15 cellular contexts compared by ENCODE assay signal in the genomic region with DNA sequence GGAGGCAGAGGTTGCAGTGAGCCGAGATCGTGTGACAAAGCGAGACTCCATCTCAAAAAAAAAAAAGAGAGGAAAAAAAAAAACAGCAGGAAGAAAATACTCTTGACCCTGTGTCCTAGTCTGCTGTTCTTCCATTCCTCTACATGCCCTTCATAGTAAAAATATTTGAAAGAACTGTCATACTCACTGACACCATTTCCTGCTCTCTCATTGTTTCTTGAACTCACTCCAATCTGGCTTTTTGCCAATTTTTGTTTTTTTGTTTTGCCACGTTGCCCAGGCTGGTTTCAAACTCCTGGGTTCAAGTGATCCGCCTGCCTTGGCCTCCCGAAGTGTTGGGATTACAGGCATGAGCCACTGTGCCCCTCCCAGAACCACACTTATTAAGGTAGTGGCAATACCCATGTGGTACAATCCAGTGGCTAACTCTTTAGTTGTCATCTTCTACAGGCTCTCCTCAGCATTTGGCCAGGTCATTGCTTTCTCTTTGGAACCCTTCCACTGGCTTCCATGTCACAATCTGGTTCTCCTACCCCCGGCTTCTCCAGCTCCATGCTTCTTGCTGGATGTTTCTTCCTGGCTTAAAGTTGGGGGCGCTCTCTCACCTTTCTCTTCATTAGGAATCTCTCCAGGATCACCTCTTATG. TPM values are rescaled to one million over a fixed set of nuclear protein-coding genes. Genes with fewer than 3 reads are reported as not detected.
DNase-seq lines count a peak whose midpoint lies in the region; ATAC-seq, FAIRE-seq and TF ChIP-seq lines count a peak whose summit lies in the region.
"Had no signal": no experiment of that assay in that cellular context is flagged by ENCODE, and none has a peak within 500 bp of the region (broad histone marks: within the 10 kb centered on the region; RNA-seq: fewer than 3 reads in every experiment).

No MANE protein-coding gene starts in this region.

- H3K4me1 Mint-ChIP-seq in progenitor cell of endocrine pancreas (ENCODE audit: low read depth) (peaks cover 2% of the 10 kb centered on the region), mesothelial cell of epicardium (no peaks in the 10 kb centered on the region)

- H3K36me3 Mint-ChIP-seq in progenitor cell of endocrine pancreas (ENCODE audit: insufficient read depth) (peaks cover 6% of the 10 kb centered on the region), mesothelial cell of epicardium (peaks cover 18% of the 10 kb centered on the region)

- H3K4me1 ChIP-seq in keratinocyte (ENCODE audit: control insufficient read depth, extremely low read depth, insufficient read depth, low read length), result peaks cover 27% of the 10 kb centered on the region
- H3K4me1 ChIP-seq in HAP-1, result peaks cover 4% of the 10 kb centered on the region; the same call in 1 of the 2 replicates
- H3K4me1 ChIP-seq: parathyroid adenoma had no signal

- H3K9me3 ChIP-seq in keratinocyte (ENCODE audit: control insufficient read depth, low read depth, low read length) (peaks cover 3% of the 10 kb centered on the region), HAP-1 (peaks cover 17% of the 10 kb centered on the region)

- no peaks in the 10 kb centered on the region for H3K79me2 ChIP-seq in keratinocyte (ENCODE audit: control insufficient read depth, insufficient read depth, low read length)
- H3K79me2 ChIP-seq: parathyroid adenoma had no signal

- TF ChIP-seq EP300 in Ishikawa (IDR thresholded peaks at IDR 0.05; ENCODE audit: borderline replicate concordance), result no peak

- no peak for ATAC-seq in GM18498 (IDR thresholded peaks at IDR 0.05; ENCODE audit: unreplicated experiment)
- ATAC-seq: left lobe of liver had no signal

- TF ChIP-seq RAD21 in Ishikawa (IDR thresholded peaks at IDR 0.05; ENCODE audit: low read depth), result no peak

- H3K9me3 Mint-ChIP-seq in progenitor cell of endocrine pancreas (ENCODE audit: low read depth) (peaks cover 15% of the 10 kb centered on the region), mesothelial cell of epicardium (peaks cover 19% of the 10 kb centered on the region)

- H3K27ac ChIP-seq in keratinocyte (ENCODE audit: control insufficient read depth, insufficient read depth, low read length), result no peak overlapping the region
- H3K27ac ChIP-seq: parathyroid adenoma, upper lobe of left lung had no signal

- H3K36me3 ChIP-seq in keratinocyte (ENCODE audit: control insufficient read depth in 2 of 2, extremely low read depth in 1 of 2, insufficient read depth in 2 of 2, low read length in 2 of 2), result no peaks in the 10 kb centered on the region
- H3K36me3 ChIP-seq in HAP-1 (replicated peaks), result no peaks in the 10 kb centered on the region
- H3K36me3 ChIP-seq: upper lobe of left lung had no signal

- H4K20me1 ChIP-seq in keratinocyte (ENCODE audit: control insufficient read depth, extremely low read depth, insufficient read depth, low read length), result no peaks in the 10 kb centered on the region

- H3K4me3 Mint-ChIP-seq in progenitor cell of endocrine pancreas (ENCODE audit: low read depth) (no peak overlapping the region), mesothelial cell of epicardium (no peak overlapping the region)
- H3K4me3 Mint-ChIP-seq: CD4-positive, CD25-positive, alpha-beta regulatory T cell; endodermal cell had no signal

- in situ Hi-C loops in ACHN (cut with HindIII; ENCODE audit: low pct_ligation_motif_present, low pct_unique_long_range_greater_than_20kb, low sequenced_read_pairs) (no loop called here), HAP-1 (cut with MboI; ENCODE audit: low sequenced_read_pairs) (no loop called here)

- no peaks in the 10 kb centered on the region for H3K9me1 ChIP-seq in keratinocyte (ENCODE audit: control insufficient read depth, extremely low read depth, insufficient read depth, low read length)

- no peak for TF ChIP-seq CTCF in cardiac fibroblast (IDR thresholded peaks at IDR 0.05; ENCODE audit: low read depth, low read length)
- TF ChIP-seq CTCF in keratinocyte (optimal IDR thresholded peaks at IDR 0.05 in 1 of 3, IDR thresholded peaks at IDR 0.05 in 1 of 3, conservative IDR thresholded peaks at IDR 0.05 in 1 of 3; ENCODE audit: extremely low read depth in 1 of 3, insufficient read depth in 2 of 3, low read length in 3 of 3), result no peak
- no peak for TF ChIP-seq CTCF in progenitor cell of endocrine pancreas (IDR thresholded peaks at IDR 0.05; ENCODE audit: unreplicated experiment)
- TF ChIP-seq CTCF in mesothelial cell of epicardium (IDR thresholded peaks at IDR 0.05; ENCODE audit: unreplicated experiment), result no peak

- no peak overlapping the region for H3K27ac Mint-ChIP-seq in progenitor cell of endocrine pancreas
- no peak overlapping the region for H3K27ac Mint-ChIP-seq in mesothelial cell of epicardium
- H3K27ac Mint-ChIP-seq: CD4-positive, CD25-positive, alpha-beta regulatory T cell; endodermal cell had no signal

- no peak overlapping the region for H3K9ac ChIP-seq in keratinocyte (ENCODE audit: control insufficient read depth, extremely low read depth, insufficient read depth, low read length)
- H3K9ac ChIP-seq: parathyroid adenoma had no signal

- H3K27me3 ChIP-seq in keratinocyte (ENCODE audit: control insufficient read depth, extremely low read depth, insufficient read depth, low read length) (no peaks in the 10 kb centered on the region), HAP-1 (ENCODE audit: low read depth) (no peaks in the 10 kb centered on the region)
- H3K27me3 ChIP-seq: upper lobe of left lung had no signal

- peak; percentile 53 for DNase-seq in ACHN
- DNase-seq in cardiac fibroblast (ENCODE audit: low read depth in 2 of 2), result peak; percentile 85 to 92
- DNase-seq in keratinocyte (ENCODE audit: low read depth, low spot score), result no peak
- no peak for DNase-seq in HAP-1 (ENCODE audit: low spot score in 2 of 2)
- no peak for DNase-seq in progenitor cell of endocrine pancreas (ENCODE audit: low spot score, unreplicated experiment)
- no peak for DNase-seq in mesothelial cell of epicardium (ENCODE audit: low spot score in 2 of 2, unreplicated experiment in 2 of 2)
- DNase-seq: activated CD4-positive, alpha-beta T cell treated with anti-CD3 and anti-CD28 coated beads for 4 hours; CD4-positive, CD25-positive, alpha-beta regulatory T cell; endodermal cell; NCI-H2171; upper lobe of left lung had no signal

- H3K27me3 Mint-ChIP-seq in progenitor cell of endocrine pancreas, result no peaks in the 10 kb centered on the region
- H3K27me3 Mint-ChIP-seq in mesothelial cell of epicardium (ENCODE audit: low read depth), result no peaks in the 10 kb centered on the region

- H3K4me3 ChIP-seq in cardiac fibroblast (replicated peaks in 1 of 2; ENCODE audit: low read depth in 2 of 2, low read length in 2 of 2) (no peak overlapping the region), keratinocyte (ENCODE audit: control insufficient read depth in 2 of 3, extremely low read depth in 1 of 3, insufficient read depth in 2 of 3, low read depth in 1 of 3, low read length in 3 of 3) (no peak overlapping the region), HAP-1 (no peak overlapping the region)
- H3K4me3 ChIP-seq: upper lobe of left lung had no signal

- H2AFZ ChIP-seq in keratinocyte (ENCODE audit: control insufficient read depth, low read length), result no peak overlapping the region
- H2AFZ ChIP-seq: parathyroid adenoma had no signal

- peak; percentile 56 for FAIRE-seq in keratinocyte (lab: Jason Lieb, UNC)

- H3K4me2 ChIP-seq in keratinocyte (ENCODE audit: control insufficient read depth, extremely low read depth, insufficient read depth, low read depth, low read length), result peak overlapping the region; percentile 25

- dilution Hi-C loops in keratinocyte (cut with MboI; ENCODE audit: extremely low pct_ligation_motif_present, low sequenced_read_pairs), result no loop called here

TF ChIP-seq in Ishikawa, 13 proteins besides CTCF, POLR2A, EP300 and RAD21:
- TF ChIP-seq TAF1 (IDR thresholded peaks at IDR 0.05; ENCODE audit: low read depth), result no peak
- no peak for TF ChIP-seq EGR1 (IDR thresholded peaks at IDR 0.05)
- TF ChIP-seq TEAD4 (IDR thresholded peaks at IDR 0.05), result 0 out of 2 replicates have a peak, but pooled peaks have one; percentile 14
- peak; percentile 87 for TF ChIP-seq NFIC (IDR thresholded peaks at IDR 0.05)

RNA-seq across cellular contexts. Expression of gene TLN2, which starts 12.9 kb away (rescaled TPM):
- 6.4 to 12.1 TPM (median 8.1 TPM) in 3 replicates for polyA plus RNA-seq in keratinocyte
- polyA plus RNA-seq in keratinocyte (2011; ENCODE audit: low read depth), result 1.6 TPM
- 6.0 and 8.0 TPM in 2 replicates for polyA plus RNA-seq in keratinocyte (2011; cell fraction: cytosol; rRNA removed)
- 13.2 and 16.2 TPM in 2 replicates for polyA plus RNA-seq in keratinocyte (2011; cell fraction: nucleus; rRNA removed)
- polyA plus RNA-seq in keratinocyte (2012; ENCODE audit: low replicate concordance), result 1.2 and 9.8 TPM in 2 replicates
- polyA minus RNA-seq in keratinocyte, result 20.0 to 28.4 TPM (median 22.8 TPM) in 3 replicates
- 10.6 TPM for polyA minus RNA-seq in keratinocyte (2011; cell fraction: cytosol; rRNA and poly(A)+ RNA removed)
- polyA minus RNA-seq in keratinocyte (2011; cell fraction: nucleus; rRNA and poly(A)+ RNA removed), result 17.5 and 27.5 TPM in 2 replicates
- total RNA-seq in progenitor cell of endocrine pancreas, result 24.7 and 26.5 TPM in 2 replicates
- 18.1 to 19.9 TPM (median 18.1 TPM) in 3 replicates for total RNA-seq in mesothelial cell of epicardium

Comparison
In these comparisons a context has a peak if more than half of its experiments do, and no peak if none do; other contexts are left out.
1. DNase-seq: peak in ACHN (single experiment) and cardiac fibroblast (2 of 2); none in keratinocyte (single experiment), HAP-1 (0 of 2), progenitor cell of endocrine pancreas (single experiment) and mesothelial cell of epicardium (0 of 2).